ENCODE assay signal across 10 cellular contexts in the genomic region with DNA sequence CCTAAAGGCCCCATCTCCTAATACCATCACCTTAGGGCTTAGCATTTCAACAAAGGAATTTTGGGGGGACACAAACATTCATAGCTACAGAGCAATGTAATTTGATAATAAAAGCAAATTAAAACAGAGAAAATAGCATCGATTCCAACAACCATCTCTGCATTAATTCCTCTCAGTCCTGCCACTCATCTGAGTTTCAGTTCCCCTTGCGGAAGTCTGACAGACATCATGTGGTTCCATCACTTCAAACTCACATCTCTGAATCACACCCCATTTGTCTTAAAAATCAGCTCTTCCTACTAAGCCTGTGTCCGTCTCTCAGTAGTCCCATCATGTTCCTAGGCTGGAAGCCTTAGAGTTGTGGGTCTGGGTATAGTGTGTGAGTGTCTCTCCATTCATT. TPM values are rescaled to one million over a fixed set of nuclear protein-coding genes. Genes with fewer than 3 reads are reported as not detected.
DNase-seq lines count a peak whose midpoint lies in the region; ATAC-seq and TF ChIP-seq lines count a peak whose summit lies in the region.
"Had no signal": no experiment of that assay in that cellular context is flagged by ENCODE, and none has a peak within 500 bp of the region (broad histone marks: within the 10 kb centered on the region; RNA-seq: fewer than 3 reads in every experiment).

No MANE protein-coding gene starts in this region.

- H3K9me3 ChIP-seq in lower lobe of right lung = no peaks in the 10 kb centered on the region

- peaks cover 37% of the 10 kb centered on the region for H3K4me1 ChIP-seq in lower lobe of right lung

- H3K27ac ChIP-seq in VCaP (peak overlapping the region; percentile 99), lower lobe of right lung (no peak overlapping the region)

- intact Hi-C loops in lower lobe of right lung (cut with DNase I) (no loop called here), left ventricle myocardium superior (cut with micrococcal nuclease) (no loop called here)

- DNase-seq in GM13977 (ENCODE audit: low spot score) = peak; percentile 80
- no peak for DNase-seq in NCI-H526 treated with DMSO at 0.1 percent for 48 hours (lab: John Stamatoyannopoulos, UW)
- DNase-seq in lower lobe of right lung = no peak
- DNase-seq in activated CD4-positive, CD25-positive, alpha-beta regulatory T cell treated with anti-CD3 and anti-CD28 coated beads, Interleukin-2, amount 50 U/mL, for 72 hours = no peak
- DNase-seq in left ventricle myocardium superior = no peak
- DNase-seq: NCI-H146, T-helper 2 cell had no signal

- TF ChIP-seq CTCF in GM13977 (IDR thresholded peaks at IDR 0.05; ENCODE audit: extremely low read depth, insufficient read depth, missing control alignments) (no peak), VCaP (conservative IDR thresholded peaks at IDR 0.05) (no peak), lower lobe of right lung (IDR thresholded peaks at IDR 0.05) (no peak)

- peak; percentile 49 for ATAC-seq in GM21423 (IDR thresholded peaks at IDR 0.05; ENCODE audit: unreplicated experiment)
- peak; percentile 46 for ATAC-seq in HG03139 (IDR thresholded peaks at IDR 0.05; ENCODE audit: unreplicated experiment)
- no peak for ATAC-seq in lower lobe of right lung
- ATAC-seq in left ventricle myocardium superior = no peak

- in situ Hi-C loops in GM13977 (cut with MboI; ENCODE audit: low pct_unique_long_range_greater_than_20kb, low sequenced_read_pairs, unreplicated experiment) = no loop called here

- H3K36me3 ChIP-seq in lower lobe of right lung = peaks cover 23% of the 10 kb centered on the region

- no peaks in the 10 kb centered on the region for H3K27me3 ChIP-seq in lower lobe of right lung (ENCODE audit: low read depth)

- no peak overlapping the region for H3K4me3 ChIP-seq in lower lobe of right lung

RNA-seq across cellular contexts. Expression of a gene that starts 3.6 kb away (rescaled TPM):
- total RNA-seq in lower lobe of right lung (18.9 TPM), left ventricle myocardium superior (10.0 TPM)

RNA-seq across cellular contexts. Expression of a gene that starts 20.2 kb away (rescaled TPM):
- total RNA-seq in lower lobe of right lung (161 TPM), left ventricle myocardium superior (726 TPM)

RNA-seq across cellular contexts. Expression of a gene that starts 35.7 kb away (rescaled TPM):
- 19.0 TPM for total RNA-seq in lower lobe of right lung
- total RNA-seq in left ventricle myocardium superior = 14.4 TPM

Comparison
In these comparisons a context has a peak if more than half of its experiments do, and no peak if none do; other contexts are left out.
1. ATAC-seq: peak in GM21423 (single experiment) and HG03139 (single experiment); none in lower lobe of right lung (0 of 2) and left ventricle myocardium superior (single experiment).